8 cellular contexts compared by ENCODE assay signal in genomic region chr11:63999349-64000025, GRCh38. TPM values are rescaled to one million over a fixed set of nuclear protein-coding genes. Genes with fewer than 3 reads are reported as not detected.
DNase-seq lines count a peak whose midpoint lies in the region; ATAC-seq and TF ChIP-seq lines count a peak whose summit lies in the region.

No MANE protein-coding gene starts in this region.

- no peaks in the 10 kb centered on the region for H3K9me3 Mint-ChIP-seq in nephron progenitor cell

- peaks cover 14% of the 10 kb centered on the region; the same call in 1 of the 2 replicates for H3K4me1 ChIP-seq in HUES6 (ENCODE audit: control insufficient read depth, insufficient read depth, low read length)
- peaks cover 15% of the 10 kb centered on the region for H3K4me1 ChIP-seq in effector memory CD4-positive, alpha-beta T cell (ENCODE audit: control insufficient read depth, insufficient read depth, low read length, poor library complexity, severe bottlenecking)
- peaks cover 6% of the 10 kb centered on the region for H3K4me1 ChIP-seq in thymus (ENCODE audit: control insufficient read depth, insufficient read depth, low read length)

- H3K36me3 ChIP-seq in HUES6 (ENCODE audit: control insufficient read depth, insufficient read depth, low read length) = peaks cover 36% of the 10 kb centered on the region
- H3K36me3 ChIP-seq in effector memory CD4-positive, alpha-beta T cell (ENCODE audit: control insufficient read depth, insufficient read depth, low read length) = peaks cover 36% of the 10 kb centered on the region
- H3K36me3 ChIP-seq in thymus (ENCODE audit: control insufficient read depth, insufficient read depth) = peaks cover 43% of the 10 kb centered on the region

- WGBS in thymus = 21% methylated on average over 59 of the region's 59 CpGs

- no peak for ATAC-seq in GM19463 (IDR thresholded peaks at IDR 0.05; ENCODE audit: unreplicated experiment)

- peak; percentile 70 to 71 for DNase-seq in activated CD4-positive, alpha-beta T cell treated with anti-CD3 and anti-CD28 coated beads, Interleukin-2, amount 50 U/mL, for 48 hours
- DNase-seq in effector memory CD4-positive, alpha-beta T cell = peak; percentile 48 to 53 (median 51)
- peak; percentile 79 for DNase-seq in nephron progenitor cell
- no peak for DNase-seq in SIG-M5 (lab: John Stamatoyannopoulos, UW)
- no peak for DNase-seq in NCI-H2081 treated with DMSO at 0.1 percent for 48 hours (lab: John Stamatoyannopoulos, UW)

- peak overlapping the region; percentile 8 for H3K9ac ChIP-seq in HUES6 (ENCODE audit: low read length)

- peaks cover 34% of the 10 kb centered on the region for H3K27me3 Mint-ChIP-seq in nephron progenitor cell (ENCODE audit: low read depth, poor library complexity)

- H3K27me3 ChIP-seq in HUES6 (ENCODE audit: control insufficient read depth, insufficient read depth, low read length) = peaks cover 35% of the 10 kb centered on the region
- H3K27me3 ChIP-seq in effector memory CD4-positive, alpha-beta T cell (replicated peaks; ENCODE audit: control insufficient read depth, insufficient read depth, low read length, poor library complexity, severe bottlenecking) = no peaks in the 10 kb centered on the region
- H3K27me3 ChIP-seq in thymus (ENCODE audit: control insufficient read depth, insufficient read depth) = peaks cover 26% of the 10 kb centered on the region

- no peaks in the 10 kb centered on the region for H3K9me3 ChIP-seq in HUES6 (ENCODE audit: control insufficient read depth, insufficient read depth, low read depth, low read length)
- no peaks in the 10 kb centered on the region for H3K9me3 ChIP-seq in effector memory CD4-positive, alpha-beta T cell (ENCODE audit: control insufficient read depth, low read length)
- no peaks in the 10 kb centered on the region for H3K9me3 ChIP-seq in thymus (ENCODE audit: control insufficient read depth)

- peak overlapping the region; percentile 65 for H3K4me3 ChIP-seq in HUES6 (ENCODE audit: low read depth, low read length)
- peak overlapping the region; percentile 48 for H3K4me3 ChIP-seq in effector memory CD4-positive, alpha-beta T cell (ENCODE audit: insufficient read depth, low read depth, low read length, poor library complexity, severe bottlenecking)
- H3K4me3 ChIP-seq in thymus (ENCODE audit: low read length) = peak overlapping the region; percentile 4

- no peak for TF ChIP-seq CTCF in nephron progenitor cell (IDR thresholded peaks at IDR 0.05)

- no peak overlapping the region for H3K27ac Mint-ChIP-seq in nephron progenitor cell

- H3K4me3 Mint-ChIP-seq in nephron progenitor cell = no peak overlapping the region

- peaks cover 21% of the 10 kb centered on the region for H3K36me3 Mint-ChIP-seq in nephron progenitor cell (ENCODE audit: low read depth)

- no peak overlapping the region for H3K27ac ChIP-seq in HUES6 (ENCODE audit: low read depth, low read length)
- H3K27ac ChIP-seq in effector memory CD4-positive, alpha-beta T cell (ENCODE audit: insufficient read depth, low read length, poor library complexity, severe bottlenecking) = no peak overlapping the region
- no peak overlapping the region for H3K27ac ChIP-seq in thymus (ENCODE audit: low read depth)

- peaks cover 31% of the 10 kb centered on the region for H3K4me1 Mint-ChIP-seq in nephron progenitor cell

RNA-seq across cellular contexts. Expression of gene OTUB1, which starts 13.2 kb away (rescaled TPM):
- 83.8 TPM for polyA plus RNA-seq in thymus

RNA-seq across cellular contexts. Expression of gene COX8A, which starts 25.1 kb away (rescaled TPM):
- 411 TPM for polyA plus RNA-seq in thymus

RNA-seq across cellular contexts. Expression of gene FLRT1, which starts 36.2 kb away (rescaled TPM):
- 0.07 TPM for polyA plus RNA-seq in thymus

Comparison
In these comparisons a context has a peak if more than half of its experiments do, and no peak if none do; other contexts are left out.
1. H3K4me3 ChIP-seq: peak in every context shown above with its lines; median percentile 65 in HUES6; 48 in effector memory CD4-positive, alpha-beta T cell; 4 in thymus.
2. DNase-seq: peak in activated CD4-positive, alpha-beta T cell treated with anti-CD3 and anti-CD28 coated beads, Interleukin-2, amount 50 U/mL, for 48 hours (2 of 2), effector memory CD4-positive, alpha-beta T cell (3 of 3) and nephron progenitor cell (single experiment); none in SIG-M5 (single experiment) and NCI-H2081 treated with DMSO at 0.1 percent for 48 hours (single experiment).